In genomic region chr19:11560404-11560988, GRCh38 we compare ENCODE assay signal across 8 cellular contexts. TPM values are rescaled to one million over a fixed set of nuclear protein-coding genes. Genes with fewer than 3 reads are reported as not detected.
DNase-seq lines count a peak whose midpoint lies in the region; ATAC-seq and TF ChIP-seq lines count a peak whose summit lies in the region.

No MANE protein-coding gene starts in this region.

- no peaks in the 10 kb centered on the region for H3K27me3 Mint-ChIP-seq in activated B cell treated with CpG ODN at 0.5 μM for 24 hours

- CTCF ChIA-PET in activated B cell treated with CpG ODN at 0.5 μM for 24 hours (lab: Charles Lee), result interaction anchor here (0.8 to 4.1 kb wide), 10 partner anchors 14 to 180 kb away, joined by 3 to 70 read pairs (median 3); no protein-coding TSS in a partner anchor

- H3K36me3 ChIP-seq in HAP-1 (replicated peaks) (0 out of 2 replicates have a peak, but pooled peaks cover 2% of the 10 kb centered on the region), thyroid gland (no peaks in the 10 kb centered on the region)
- H3K36me3 ChIP-seq in effector memory CD4-positive, alpha-beta T cell (ENCODE audit: control insufficient read depth, insufficient read depth, low read length), result peaks cover 2% of the 10 kb centered on the region

- H3K4me3 ChIP-seq in HAP-1 (peak overlapping the region; percentile 73), thyroid gland (replicated peaks in 1 of 3) (no peak overlapping the region)
- no peak overlapping the region for H3K4me3 ChIP-seq in effector memory CD4-positive, alpha-beta T cell (ENCODE audit: insufficient read depth, low read depth, low read length, poor library complexity, severe bottlenecking)

- H3K4me1 ChIP-seq in HAP-1, result peaks cover 12% of the 10 kb centered on the region
- H3K4me1 ChIP-seq in effector memory CD4-positive, alpha-beta T cell (ENCODE audit: control insufficient read depth, insufficient read depth, low read length, poor library complexity, severe bottlenecking), result peaks cover 15% of the 10 kb centered on the region
- H3K4me1 ChIP-seq in thyroid gland, result peaks cover 14 to 15% of the 10 kb centered on the region in 2 donors

- no peaks in the 10 kb centered on the region for H3K27me3 ChIP-seq in HAP-1 (ENCODE audit: low read depth)
- no peaks in the 10 kb centered on the region for H3K27me3 ChIP-seq in effector memory CD4-positive, alpha-beta T cell (replicated peaks; ENCODE audit: control insufficient read depth, insufficient read depth, low read length, poor library complexity, severe bottlenecking)
- H3K27me3 ChIP-seq in thyroid gland, result no peaks in the 10 kb centered on the region

- TF ChIP-seq CTCF in activated B cell treated with CpG ODN at 0.5 μM for 24 hours (IDR thresholded peaks at IDR 0.05), result no peak
- TF ChIP-seq CTCF in thyroid gland (IDR thresholded peaks at IDR 0.05), result peak in 5 of 6 experiments; percentile 15 to 46 (median 39)

- intact Hi-C loops in activated B cell treated with CpG ODN at 0.5 μM for 24 hours (cut with micrococcal nuclease), result loop anchor here (1.0 kb wide), 5 partner anchors 8 to 254 kb away; partner anchors contain the start of genes ECSIT and ZNF440
- intact Hi-C loops in thyroid gland (cut with DNase I), result no loop called here

- WGBS in thyroid gland, 2 donors, result 14 to 19% methylated on average over 9 of the region's 9 CpGs

- TF ChIP-seq POLR2A in thyroid gland (IDR thresholded peaks at IDR 0.05), result no peak

- H3K4me1 Mint-ChIP-seq in activated B cell treated with CpG ODN at 0.5 μM for 24 hours, result peaks cover 78% of the 10 kb centered on the region

- H3K4me3 Mint-ChIP-seq in activated B cell treated with CpG ODN at 0.5 μM for 24 hours, result peak overlapping the region; percentile 78

- H3K9me3 Mint-ChIP-seq in activated B cell treated with CpG ODN at 0.5 μM for 24 hours, result no peaks in the 10 kb centered on the region

- peaks cover 15% of the 10 kb centered on the region for H3K36me3 Mint-ChIP-seq in activated B cell treated with CpG ODN at 0.5 μM for 24 hours (ENCODE audit: low read depth)

- in situ Hi-C loops in HAP-1 (cut with MboI; ENCODE audit: low sequenced_read_pairs), result no loop called here

- H3K9me3 ChIP-seq in HAP-1, result no peaks in the 10 kb centered on the region
- H3K9me3 ChIP-seq in effector memory CD4-positive, alpha-beta T cell (ENCODE audit: control insufficient read depth, low read length), result no peaks in the 10 kb centered on the region
- no peaks in the 10 kb centered on the region for H3K9me3 ChIP-seq in thyroid gland

- peak; percentile 47 for ATAC-seq in activated B cell treated with CpG ODN at 0.5 μM for 24 hours (ENCODE audit: low read depth)
- no peak for ATAC-seq in HG03039 (IDR thresholded peaks at IDR 0.05; ENCODE audit: unreplicated experiment)

- H3K27ac Mint-ChIP-seq in activated B cell treated with CpG ODN at 0.5 μM for 24 hours, result peak overlapping the region; percentile 84

- peak; percentile 75 for DNase-seq in EL
- DNase-seq in HAP-1 (ENCODE audit: low spot score in 2 of 2), result peak; percentile 65 to 86
- DNase-seq in NCI-H2227 (lab: John Stamatoyannopoulos, UW; ENCODE audit: unreplicated experiment), result peak; percentile 79
- DNase-seq in activated B cell treated with CpG ODN at 0.5 μM for 24 hours, result no peak
- peak in 2 of 3 donors; percentile 11 to 34 for DNase-seq in effector memory CD4-positive, alpha-beta T cell
- DNase-seq in middle frontal gyrus (ENCODE audit: extremely low spot score, low spot score), result peak; percentile 8
- peak; percentile 21 to 27 for DNase-seq in thyroid gland

- H3K27ac ChIP-seq in effector memory CD4-positive, alpha-beta T cell (ENCODE audit: insufficient read depth, low read length, poor library complexity, severe bottlenecking), result no peak overlapping the region
- no peak overlapping the region for H3K27ac ChIP-seq in thyroid gland

- POLR2A ChIA-PET in activated B cell treated with CpG ODN at 0.5 μM for 24 hours (lab: Charles Lee), result interaction anchor here (0.5 to 4.1 kb wide), 9 partner anchors 8 to 821 kb away, joined by 3 to 81 read pairs (median 5); partner anchors contain the start of genes ACP5, ECSIT, SWSAP1 and ZNF627

RNA-seq across cellular contexts. Expression of gene ELOF1, which starts 1.5 kb away (rescaled TPM):
- total RNA-seq in activated B cell treated with CpG ODN at 0.5 μM for 24 hours (61.7 and 66.1 TPM in 2 replicates), thyroid gland (10 to 100 TPM; 18.7 to 57.0 (median 30.9) TPM)

RNA-seq across cellular contexts. Expression of gene ACP5, which starts 16.9 kb away (rescaled TPM):
- total RNA-seq in activated B cell treated with CpG ODN at 0.5 μM for 24 hours, result 47.6 and 50.9 TPM in 2 replicates
- total RNA-seq in thyroid gland, result 1 to 10 TPM; 4.9 to 8.4 (median 6.2) TPM

RNA-seq across cellular contexts. Expression of gene CNN1, which starts 21.8 kb away (rescaled TPM):
- total RNA-seq in activated B cell treated with CpG ODN at 0.5 μM for 24 hours (not detected in 2 replicates), thyroid gland (10 to 100 TPM in 2 of 4 donors, 1 to 10 TPM in 2; 6.3 to 21.6 (median 8.7) TPM)

RNA-seq across cellular contexts. Expression of gene ECSIT, which starts 31.6 kb away (rescaled TPM):
- total RNA-seq in activated B cell treated with CpG ODN at 0.5 μM for 24 hours, result 49.3 and 54.2 TPM in 2 replicates
- total RNA-seq in thyroid gland, result 10 to 100 TPM; 36.5 to 77.5 (median 68.9) TPM

RNA-seq across cellular contexts. Expression of gene ZNF627, which starts 36.8 kb away (rescaled TPM):
- total RNA-seq in activated B cell treated with CpG ODN at 0.5 μM for 24 hours, result 17.0 and 17.6 TPM in 2 replicates
- total RNA-seq in thyroid gland, result 10 to 100 TPM; 14.5 to 24.3 (median 21.7) TPM
